39 cellular contexts compared by ENCODE assay signal in genomic region chr17:41325611-41326010, GRCh38. TPM values are rescaled to one million over a fixed set of nuclear protein-coding genes. Genes with fewer than 3 reads are reported as not detected.
"Had no signal": no experiment of that assay in that cellular context is flagged by ENCODE, and none has a peak within 500 bp of the region (broad histone marks: within the 10 kb centered on the region; RNA-seq: fewer than 3 reads in every experiment).

No MANE protein-coding gene starts in this region.

- H3K27ac ChIP-seq: ascending aorta, cardiac muscle cell, RWPE1, WERI-Rb-1 had no signal

- ATAC-seq: activated CD8-positive, alpha-beta T cell treated with anti-CD3 and anti-CD28 coated beads, Interleukin-2, amount 10 ng/mL, durations not matched to agents 7 days and 5 days; PC-3; Right ventricle myocardium inferior; SK-N-SH treated with all-trans-retinoic acid at 6 μM for 48 hours; T-cell had no signal

- H3K36me3 Mint-ChIP-seq: activated naive CD4-positive, alpha-beta T cell treated with anti-CD3 and anti-CD28 coated beads, Interleukin-2, amount 50 U/mL, for 24 hours; activated naive CD8-positive, alpha-beta T cell treated with anti-CD3 and anti-CD28 coated beads, Interleukin-2, amount 10 ng/mL, durations not matched to agents 7 days and 5 days; T-cell had no signal

- H3K4me3 ChIP-seq: ascending aorta, cardiac muscle cell had no signal

- H3K4me1 ChIP-seq: ascending aorta had no signal

- DNase-seq: activated CD4-positive, alpha-beta T cell treated with anti-CD3 and anti-CD28 coated beads, Interleukin-2, amount 10 ng/mL, durations not matched to agents 24 days and 14 days; activated CD4-positive, alpha-beta T cell treated with anti-CD3 and anti-CD28 coated beads, Interleukin-2, amount 50 U/mL, for 48 hours; activated CD4-positive, CD25-positive, alpha-beta regulatory T cell; activated CD8-positive, alpha-beta memory T cell treated with anti-CD3 and anti-CD28 coated beads, Interleukin-2, amount 50 U/mL, for 4 hours; activated CD8-positive, alpha-beta T cell treated with anti-CD3 and anti-CD28 coated beads, Interleukin-2, amount 10 ng/mL, durations not matched to agents 7 days and 5 days; activated gamma-delta T cell; activated naive CD4-positive, alpha-beta T cell treated with Interleukin-2 at 50 U/mL for 16 hours; activated naive CD8-positive, alpha-beta T cell treated with anti-CD3 and anti-CD28 coated beads, Interleukin-2, amount 10 ng/mL, durations not matched to agents 7 days and 5 days; activated T-cell treated with anti-CD3 and anti-CD28 coated beads, Interleukin-2, amount 50 U/mL, for 48 hours; amygdala; Kasumi-1; KG1; MM.1S; MV-4-11; NCI-H1092; NCI-H1436 treated with DMSO at 0.1 percent for 48 hours; NCI-H1694 treated with DMSO at 0.1 percent for 48 hours; NCI-H2029 treated with DMSO at 0.1 percent for 48 hours; NCI-H2107; NCI-H2171; NCI-H510A; NCI-H526; NCI-H748 treated with DMSO at 0.1 percent for 48 hours; NK-92 treated with Interleukin-12 subunit alpha and Interleukin-12 subunit beta, amount 100 ng/mL, for 24 hours; PC-3; SIG-M5; T-cell; T-helper 2 cell; T-helper 9 cell; WERI-Rb-1 had no signal

- H3K27me3 ChIP-seq: ascending aorta, cardiac muscle cell had no signal

- H3K9me3 ChIP-seq: ascending aorta had no signal

- H3K36me3 ChIP-seq: ascending aorta, cardiac muscle cell, WERI-Rb-1 had no signal

- H3K27me3 Mint-ChIP-seq: activated CD4-positive, alpha-beta T cell treated with anti-CD3 and anti-CD28 coated beads, Interleukin-2, amount 10 ng/mL, durations not matched to agents 24 days and 14 days; activated naive CD4-positive, alpha-beta T cell treated with anti-CD3 and anti-CD28 coated beads, Interleukin-2, amount 50 U/mL, for 24 hours; activated naive CD8-positive, alpha-beta T cell treated with anti-CD3 and anti-CD28 coated beads, Interleukin-2, amount 10 ng/mL, durations not matched to agents 7 days and 5 days; T-cell had no signal

- H3K4me3 Mint-ChIP-seq: activated CD4-positive, alpha-beta T cell treated with anti-CD3 and anti-CD28 coated beads, Interleukin-2, amount 10 ng/mL, durations not matched to agents 24 days and 14 days; activated CD8-positive, alpha-beta T cell treated with anti-CD3 and anti-CD28 coated beads, Interleukin-2, amount 10 ng/mL, durations not matched to agents 7 days and 5 days; activated naive CD4-positive, alpha-beta T cell treated with anti-CD3 and anti-CD28 coated beads, Interleukin-2, amount 50 U/mL, for 24 hours; activated naive CD8-positive, alpha-beta T cell treated with anti-CD3 and anti-CD28 coated beads, Interleukin-2, amount 10 ng/mL, durations not matched to agents 7 days and 5 days had no signal

- H3K27ac Mint-ChIP-seq: activated CD4-positive, alpha-beta T cell treated with anti-CD3 and anti-CD28 coated beads, Interleukin-2, amount 10 ng/mL, durations not matched to agents 24 days and 14 days; activated CD8-positive, alpha-beta T cell treated with anti-CD3 and anti-CD28 coated beads, Interleukin-2, amount 10 ng/mL, durations not matched to agents 7 days and 5 days; activated naive CD4-positive, alpha-beta T cell treated with anti-CD3 and anti-CD28 coated beads, Interleukin-2, amount 50 U/mL, for 24 hours; activated naive CD8-positive, alpha-beta T cell treated with anti-CD3 and anti-CD28 coated beads, Interleukin-2, amount 10 ng/mL, durations not matched to agents 7 days and 5 days; activated T-helper 2 cell treated with anti-CD3 and anti-CD28 coated beads, Interferon-gamma antibody, Interleukin-2, Interleukin-4, amounts not matched to agents 10 μg/mL and 5 μg/mL and 100 μg/mL, durations not matched to agents 14 hours and 24 hours and 36 hours had no signal

- H3K9me3 Mint-ChIP-seq: activated CD4-positive, alpha-beta T cell treated with anti-CD3 and anti-CD28 coated beads, Interleukin-2, amount 10 ng/mL, durations not matched to agents 24 days and 14 days; activated naive CD4-positive, alpha-beta T cell treated with anti-CD3 and anti-CD28 coated beads, Interleukin-2, amount 50 U/mL, for 24 hours; activated T-helper 2 cell treated with anti-CD3 and anti-CD28 coated beads, Interferon-gamma antibody, Interleukin-2, Interleukin-4, amounts not matched to agents 10 μg/mL and 5 μg/mL and 100 μg/mL, durations not matched to agents 14 hours and 24 hours and 36 hours had no signal

RNA-seq across cellular contexts. Expression of gene KRTAP17-1, which starts 10.1 kb away (rescaled TPM):
- total RNA-seq: activated CD4-positive, alpha-beta T cell treated with anti-CD3 and anti-CD28 coated beads, Interleukin-2, amount 10 ng/mL, durations not matched to agents 24 days and 14 days; activated CD8-positive, alpha-beta T cell treated with anti-CD3 and anti-CD28 coated beads, Interleukin-2, amount 10 ng/mL, durations not matched to agents 7 days and 5 days; activated naive CD8-positive, alpha-beta T cell treated with anti-CD3 and anti-CD28 coated beads, Interleukin-2, amount 10 ng/mL, durations not matched to agents 7 days and 5 days; activated T-helper 2 cell treated with anti-CD3 and anti-CD28 coated beads, Interferon-gamma antibody, Interleukin-2, Interleukin-4, amounts not matched to agents 10 μg/mL and 5 μg/mL and 100 μg/mL, durations not matched to agents 14 hours and 24 hours and 36 hours; ascending aorta; cardiac muscle cell; PC-3; Right ventricle myocardium inferior; SK-MEL-5; T-cell had no signal
- polyA plus RNA-seq: adipose tissue, cardiac muscle cell had no signal

RNA-seq across cellular contexts. Expression of gene KRTAP16-1, which starts 16.5 kb away (rescaled TPM):
- total RNA-seq: activated CD4-positive, alpha-beta T cell treated with anti-CD3 and anti-CD28 coated beads, Interleukin-2, amount 10 ng/mL, durations not matched to agents 24 days and 14 days; activated CD8-positive, alpha-beta T cell treated with anti-CD3 and anti-CD28 coated beads, Interleukin-2, amount 10 ng/mL, durations not matched to agents 7 days and 5 days; activated naive CD8-positive, alpha-beta T cell treated with anti-CD3 and anti-CD28 coated beads, Interleukin-2, amount 10 ng/mL, durations not matched to agents 7 days and 5 days; activated T-helper 2 cell treated with anti-CD3 and anti-CD28 coated beads, Interferon-gamma antibody, Interleukin-2, Interleukin-4, amounts not matched to agents 10 μg/mL and 5 μg/mL and 100 μg/mL, durations not matched to agents 14 hours and 24 hours and 36 hours; ascending aorta; cardiac muscle cell; PC-3; Right ventricle myocardium inferior; SK-MEL-5 had no signal
- polyA plus RNA-seq: adipose tissue, cardiac muscle cell had no signal

RNA-seq across cellular contexts. Expression of gene KRTAP29-1, which starts 23.0 kb away (rescaled TPM):
- total RNA-seq: activated CD4-positive, alpha-beta T cell treated with anti-CD3 and anti-CD28 coated beads, Interleukin-2, amount 10 ng/mL, durations not matched to agents 24 days and 14 days; activated CD8-positive, alpha-beta T cell treated with anti-CD3 and anti-CD28 coated beads, Interleukin-2, amount 10 ng/mL, durations not matched to agents 7 days and 5 days; activated naive CD8-positive, alpha-beta T cell treated with anti-CD3 and anti-CD28 coated beads, Interleukin-2, amount 10 ng/mL, durations not matched to agents 7 days and 5 days; activated T-helper 2 cell treated with anti-CD3 and anti-CD28 coated beads, Interferon-gamma antibody, Interleukin-2, Interleukin-4, amounts not matched to agents 10 μg/mL and 5 μg/mL and 100 μg/mL, durations not matched to agents 14 hours and 24 hours and 36 hours; ascending aorta; cardiac muscle cell; PC-3; Right ventricle myocardium inferior; SK-MEL-5 had no signal
- polyA plus RNA-seq: adipose tissue, cardiac muscle cell had no signal

RNA-seq across cellular contexts. Expression of gene KRT33A, which starts 25.0 kb away (rescaled TPM):
- total RNA-seq: activated CD4-positive, alpha-beta T cell treated with anti-CD3 and anti-CD28 coated beads, Interleukin-2, amount 10 ng/mL, durations not matched to agents 24 days and 14 days; activated CD8-positive, alpha-beta T cell treated with anti-CD3 and anti-CD28 coated beads, Interleukin-2, amount 10 ng/mL, durations not matched to agents 7 days and 5 days; activated naive CD8-positive, alpha-beta T cell treated with anti-CD3 and anti-CD28 coated beads, Interleukin-2, amount 10 ng/mL, durations not matched to agents 7 days and 5 days; activated T-helper 2 cell treated with anti-CD3 and anti-CD28 coated beads, Interferon-gamma antibody, Interleukin-2, Interleukin-4, amounts not matched to agents 10 μg/mL and 5 μg/mL and 100 μg/mL, durations not matched to agents 14 hours and 24 hours and 36 hours; ascending aorta; cardiac muscle cell; PC-3; Right ventricle myocardium inferior; SK-MEL-5; T-cell had no signal
- polyA plus RNA-seq: adipose tissue, cardiac muscle cell had no signal

RNA-seq across cellular contexts. Expression of gene KRT33B, which starts 44.0 kb away (rescaled TPM):
- total RNA-seq: activated CD4-positive, alpha-beta T cell treated with anti-CD3 and anti-CD28 coated beads, Interleukin-2, amount 10 ng/mL, durations not matched to agents 24 days and 14 days; activated CD8-positive, alpha-beta T cell treated with anti-CD3 and anti-CD28 coated beads, Interleukin-2, amount 10 ng/mL, durations not matched to agents 7 days and 5 days; activated naive CD8-positive, alpha-beta T cell treated with anti-CD3 and anti-CD28 coated beads, Interleukin-2, amount 10 ng/mL, durations not matched to agents 7 days and 5 days; activated T-helper 2 cell treated with anti-CD3 and anti-CD28 coated beads, Interferon-gamma antibody, Interleukin-2, Interleukin-4, amounts not matched to agents 10 μg/mL and 5 μg/mL and 100 μg/mL, durations not matched to agents 14 hours and 24 hours and 36 hours; ascending aorta; cardiac muscle cell; PC-3; Right ventricle myocardium inferior; SK-MEL-5; T-cell had no signal
- polyA plus RNA-seq: adipose tissue, cardiac muscle cell had no signal
